In genomic region chr1:234765181-234765580, GRCh38 we compare ENCODE assay signal across 19 cellular contexts.
DNase-seq lines count a peak whose midpoint lies in the region; ATAC-seq, FAIRE-seq and TF ChIP-seq lines count a peak whose summit lies in the region.
"Had no signal": no experiment of that assay in that cellular context is flagged by ENCODE, and none has a peak within 500 bp of the region (broad histone marks: within the 10 kb centered on the region; RNA-seq: fewer than 3 reads in every experiment).

No MANE protein-coding gene starts in this region.

- no peak overlapping the region for H4K91ac ChIP-seq in IMR-90 (ENCODE audit: insufficient read depth, low read depth, low read length)

- no peak overlapping the region for H3K4me3 Mint-ChIP-seq in activated CD8-positive, alpha-beta memory T cell treated with anti-CD3 and anti-CD28 coated beads, Interleukin-2, amount 10 ng/mL, durations not matched to agents 7 days and 5 days
- H3K4me3 Mint-ChIP-seq: B cell; CD4-positive, alpha-beta T cell; H9 had no signal

- H2AFZ ChIP-seq in IMR-90 (replicated peaks; ENCODE audit: low read length, poor library complexity) (no peak overlapping the region), K562 (ENCODE audit: low read depth, low read length) (no peak overlapping the region)

- intact Hi-C loops in IMR-90 (cut with micrococcal nuclease) (no loop called here), K562 (cut with micrococcal nuclease) (no loop called here)

- no peak overlapping the region for H2AK9ac ChIP-seq in IMR-90 (replicated peaks; ENCODE audit: low read depth, low read length, poor library complexity)

- BruUV-seq in IMR-90 (replicated peaks; lab: Mats Ljungman, UMichigan) (no TSS peak), K562 (replicated peaks; lab: Mats Ljungman, UMichigan) (no TSS peak)

- H3K23ac ChIP-seq in IMR-90 (ENCODE audit: low read depth, low read length): no peak overlapping the region

- H3K56ac ChIP-seq in IMR-90 (ENCODE audit: extremely low read depth, insufficient read depth, low read length): no peak overlapping the region

- H3K4me2 ChIP-seq in IMR-90 (ENCODE audit: low read depth, low read length) (no peak overlapping the region), K562 (ENCODE audit: insufficient read depth, low read length) (no peak overlapping the region)

- H2AK5ac ChIP-seq in IMR-90 (ENCODE audit: low read depth, low read length): 0 out of 2 replicates have a peak overlapping the region, but pooled peaks have one; percentile 17

- H3K9me3 ChIP-seq in IMR-90 (ENCODE audit: control insufficient read depth, insufficient read depth, low read length) (no peaks in the 10 kb centered on the region), K562 (replicated peaks; ENCODE audit: control insufficient read depth, insufficient read depth, low read depth, low read length) (no peaks in the 10 kb centered on the region)

- no peak for TF ChIP-seq RAD21 in IMR-90 (IDR thresholded peaks at IDR 0.05; ENCODE audit: low read length)
- TF ChIP-seq RAD21 in K562 (CRISPR knock-in tag; conservative IDR thresholded peaks at IDR 0.05 in 1 of 2, IDR thresholded peaks at IDR 0.05 in 1 of 2): no peak

- H2BK15ac ChIP-seq in IMR-90 (ENCODE audit: low read depth, low read length): peak overlapping the region; percentile 54; the same call in 1 of the 3 replicates

- H3K9me1 ChIP-seq in IMR-90 (ENCODE audit: insufficient read depth, low read length): no peaks in the 10 kb centered on the region
- H3K9me1 ChIP-seq in K562 (ENCODE audit: control insufficient read depth, insufficient read depth, low read length): no peaks in the 10 kb centered on the region

- H3K36me3 ChIP-seq in IMR-90 (ENCODE audit: control insufficient read depth, insufficient read depth, low read length): no peaks in the 10 kb centered on the region
- H3K36me3 ChIP-seq in K562 (ENCODE audit: control insufficient read depth, insufficient read depth, low read length): no peaks in the 10 kb centered on the region

- CTCF ChIA-PET in activated CD8-positive, alpha-beta memory T cell treated with anti-CD3 and anti-CD28 coated beads, Interleukin-2, amount 10 ng/mL, durations not matched to agents 7 days and 5 days (lab: Charles Lee): no interaction called here
- CTCF ChIA-PET in IMR-90 (lab: Yijun Ruan, JAX) (no interaction called here), K562 (lab: Yijun Ruan, JAX; ENCODE audit: low intra/inter-chr PET ratio) (no interaction called here)

- H3K4me1 Mint-ChIP-seq in activated CD8-positive, alpha-beta memory T cell treated with anti-CD3 and anti-CD28 coated beads, Interleukin-2, amount 10 ng/mL, durations not matched to agents 7 days and 5 days: peaks cover 21% of the 10 kb centered on the region

- no CpG with 5 or more reads among the region's 4 CpGs for WGBS in IMR-90 (ENCODE audit: extremely low coverage in 2 of 2, insufficient read length in 1 of 2), 2 experiments
- 53% methylated on average over 4 of the region's 4 CpGs for WGBS in K562 (ENCODE audit: insufficient coverage, low coverage, missing lambda C conversion rate)

- no peak overlapping the region for H3K18ac ChIP-seq in IMR-90 (ENCODE audit: low read depth, low read length)

- TF ChIP-seq CTCF in IMR-90 (conservative IDR thresholded peaks at IDR 0.05; ENCODE audit: low read depth, low read length): no peak
- TF ChIP-seq CTCF in K562 (IDR thresholded peaks at IDR 0.05 in 2 of 3, conservative IDR thresholded peaks at IDR 0.05 in 1 of 3; ENCODE audit: insufficient read depth in 2 of 3, low read depth in 1 of 3, low read length in 3 of 3): no peak

- no peaks in the 10 kb centered on the region for H3K79me1 ChIP-seq in IMR-90 (ENCODE audit: low read depth in 1 of 2, low read length in 2 of 2)

- H3K79me2 ChIP-seq in K562 (ENCODE audit: control insufficient read depth, insufficient read depth, low read length): no peaks in the 10 kb centered on the region

- H3K9me3 Mint-ChIP-seq in activated CD8-positive, alpha-beta memory T cell treated with anti-CD3 and anti-CD28 coated beads, Interleukin-2, amount 10 ng/mL, durations not matched to agents 7 days and 5 days (ENCODE audit: low read depth): no peaks in the 10 kb centered on the region
- H3K9me3 Mint-ChIP-seq: CD4-positive, alpha-beta T cell had no signal

- no peak overlapping the region for H3K27ac Mint-ChIP-seq in activated CD8-positive, alpha-beta memory T cell treated with anti-CD3 and anti-CD28 coated beads, Interleukin-2, amount 10 ng/mL, durations not matched to agents 7 days and 5 days
- H3K27ac Mint-ChIP-seq: B cell; CD4-positive, alpha-beta T cell; H9 had no signal

- in situ Hi-C loops in IMR-90 (cut with MboI; ENCODE audit: low sequenced_read_pairs) (no loop called here), K562 (cut with MboI) (no loop called here)

- no peak overlapping the region for H2BK120ac ChIP-seq in IMR-90 (ENCODE audit: low read depth, low read length)

- dilution Hi-C loops in IMR-90 (cut with HindIII; ENCODE audit: low sequenced_read_pairs, unreplicated experiment): no loop called here

- TF ChIP-seq POLR2A in IMR-90 (IDR thresholded peaks at IDR 0.05; ENCODE audit: low read depth, low read length): no peak
- TF ChIP-seq POLR2A in K562 (conservative IDR thresholded peaks at IDR 0.05): no peak

- DNase-seq in activated CD8-positive, alpha-beta memory T cell treated with anti-CD3 and anti-CD28 coated beads, Interleukin-2, amount 10 ng/mL, durations not matched to agents 7 days and 5 days: peak; percentile 2
- DNase-seq in activated CD8-positive, alpha-beta memory T cell treated with anti-CD3 and anti-CD28 coated beads, Interleukin-2, amount 50 U/mL, for 48 hours: no peak
- DNase-seq in IMR-90 (peak; percentile 63), K562 (ENCODE audit: extremely low read depth in 1 of 4, low spot score in 3 of 4) (no peak), substantia nigra (lab: John Stamatoyannopoulos, UW) (no peak), LoVo (ENCODE audit: low spot score) (no peak), frontal cortex (ENCODE audit: low spot score in 2 of 2) (no peak)
- DNase-seq: ACHN; C1 segment of cervical spinal cord; Calu3; CD4-positive, alpha-beta T cell; DMS79; GOT3; H9 had no signal

- no peak for TF ChIP-seq EP300 in K562 (IDR thresholded peaks at IDR 0.05; ENCODE audit: low read length)

- no peak overlapping the region for H4K5ac ChIP-seq in IMR-90 (ENCODE audit: low read depth, low read length)

- H3K4me3 ChIP-seq in IMR-90 (ENCODE audit: insufficient read depth, low read depth, low read length): no peak overlapping the region
- H3K4me3 ChIP-seq in K562: no peak overlapping the region

- no peak overlapping the region for H2BK20ac ChIP-seq in IMR-90 (ENCODE audit: low read depth, low read length)

- H3K27me3 ChIP-seq in IMR-90 (ENCODE audit: control insufficient read depth, insufficient read depth, low read length) (no peaks in the 10 kb centered on the region; the same call in 1 of the 2 replicates), K562 (ENCODE audit: control insufficient read depth in 2 of 2, insufficient read depth in 2 of 2, low read length in 2 of 2) (peaks cover 0 to 9% of the 10 kb centered on the region in 2 experiments; a peak in 1 of 5 replicates)

- POLR2A ChIA-PET in IMR-90 (lab: Charles Lee; ENCODE audit: unreplicated experiment) (no interaction called here), K562 (lab: Yijun Ruan, JAX) (interaction anchor here (1.1 kb wide), 1 partner anchor 11 kb away, joined by 6 read pairs; no protein-coding TSS in a partner anchor)

- FAIRE-seq in K562 (lab: Jason Lieb, UNC): no peak
- FAIRE-seq in frontal cortex (lab: Jason Lieb, UNC): no peak
- FAIRE-seq: G401.6, GM19239, HepG2, HTR-8/SVneo had no signal

- H4K20me1 ChIP-seq in IMR-90 (ENCODE audit: insufficient read depth, low read length): no peaks in the 10 kb centered on the region
- H4K20me1 ChIP-seq in K562 (replicated peaks; ENCODE audit: control insufficient read depth, insufficient read depth, low read length): no peaks in the 10 kb centered on the region

- no peak for ATAC-seq in activated CD8-positive, alpha-beta memory T cell treated with anti-CD3 and anti-CD28 coated beads, Interleukin-2, amount 10 ng/mL, durations not matched to agents 7 days and 5 days
- ATAC-seq in IMR-90 (ENCODE audit: low read depth) (no peak), K562 (no peak)
- ATAC-seq: HepG2 had no signal

- no peak overlapping the region for H3K14ac ChIP-seq in IMR-90 (replicated peaks; ENCODE audit: low read depth, low read length)

- H3K36me3 Mint-ChIP-seq in activated CD8-positive, alpha-beta memory T cell treated with anti-CD3 and anti-CD28 coated beads, Interleukin-2, amount 10 ng/mL, durations not matched to agents 7 days and 5 days: no peaks in the 10 kb centered on the region

- H3K4me1 ChIP-seq in IMR-90 (ENCODE audit: control insufficient read depth, insufficient read depth, low read length) (peaks cover 3% of the 10 kb centered on the region), K562 (replicated peaks in 1 of 2; ENCODE audit: control insufficient read depth in 2 of 2, insufficient read depth in 2 of 2, low read length in 2 of 2) (peaks cover 12 to 18% of the 10 kb centered on the region in 2 experiments)

- H3K9ac ChIP-seq in IMR-90 (ENCODE audit: low read depth, low read length): no peak overlapping the region
- no peak overlapping the region for H3K9ac ChIP-seq in K562 (ENCODE audit: insufficient read depth in 1 of 2, low read depth in 2 of 2, low read length in 2 of 2)

- H2BK5ac ChIP-seq in IMR-90 (ENCODE audit: low read depth, low read length, poor library complexity, severe bottlenecking): no peak overlapping the region

- no peak overlapping the region for H3K27ac ChIP-seq in IMR-90 (ENCODE audit: insufficient read depth, low read length)
- H3K27ac ChIP-seq in K562 (ENCODE audit: extremely low read depth, low read depth, low read length): no peak overlapping the region
- no peak overlapping the region for H3K27ac ChIP-seq in substantia nigra (ENCODE audit: low read depth, low read length, poor library complexity, severe bottlenecking)

- peaks cover 3% of the 10 kb centered on the region for H3K27me3 Mint-ChIP-seq in activated CD8-positive, alpha-beta memory T cell treated with anti-CD3 and anti-CD28 coated beads, Interleukin-2, amount 10 ng/mL, durations not matched to agents 7 days and 5 days
- H3K27me3 Mint-ChIP-seq: B cell; CD4-positive, alpha-beta T cell had no signal

- H3K4ac ChIP-seq in IMR-90 (ENCODE audit: low read depth, low read length): no peak overlapping the region

- no peak overlapping the region for H4K8ac ChIP-seq in IMR-90 (ENCODE audit: low read depth in 2 of 2, low read length in 2 of 2)

TF ChIP-seq in IMR-90, 13 proteins besides CTCF, POLR2A, EP300 and RAD21:
- TF ChIP-seq MXI1 (IDR thresholded peaks at IDR 0.05; ENCODE audit: borderline replicate concordance, low read depth, low read length): no peak
- 0 out of 2 replicates have a peak, but pooled peaks have one; percentile 23 for TF ChIP-seq FOS (IDR thresholded peaks at IDR 0.05; ENCODE audit: low read depth, low read length)

TF ChIP-seq in K562, 482 proteins besides CTCF, POLR2A, EP300 and RAD21 (continues in another document):
- TF ChIP-seq POLR2AphosphoS5 (IDR thresholded peaks at IDR 0.05; ENCODE audit: control insufficient read depth, insufficient read depth, low read depth, low read length) (no peak), FOSL1 (tag; conservative IDR thresholded peaks at IDR 0.05) (0 out of 2 replicates have a peak, but pooled peaks have one; percentile 14), MYNN (IDR thresholded peaks at IDR 0.05) (no peak), MYNN (CRISPR knock-in tag; IDR thresholded peaks at IDR 0.05) (no peak), SNIP1 (IDR thresholded peaks at IDR 0.05; ENCODE audit: low read depth) (no peak)

Comparison
In these comparisons a context has a peak if more than half of its experiments do, and no peak if none do; other contexts are left out.
1. DNase-seq: peak in activated CD8-positive, alpha-beta memory T cell treated with anti-CD3 and anti-CD28 coated beads, Interleukin-2, amount 10 ng/mL, durations not matched to agents 7 days and 5 days (single experiment) and IMR-90 (single experiment); none in activated CD8-positive, alpha-beta memory T cell treated with anti-CD3 and anti-CD28 coated beads, Interleukin-2, amount 50 U/mL, for 48 hours (single experiment), K562 (0 of 4), substantia nigra (0 of 49), LoVo (single experiment) and frontal cortex (0 of 2).